ENCODE assay signal across 9 cellular contexts in genomic region chr14:67411375-67411774, GRCh38. TPM values are rescaled to one million over a fixed set of nuclear protein-coding genes. Genes with fewer than 3 reads are reported as not detected.
DNase-seq lines count a peak whose midpoint lies in the region; ATAC-seq, FAIRE-seq and TF ChIP-seq lines count a peak whose summit lies in the region.
"Had no signal": no experiment of that assay in that cellular context is flagged by ENCODE, and none has a peak within 500 bp of the region (broad histone marks: within the 10 kb centered on the region; RNA-seq: fewer than 3 reads in every experiment).

No MANE protein-coding gene starts in this region.

- H3K36me3 ChIP-seq in keratinocyte (ENCODE audit: control insufficient read depth in 2 of 2, extremely low read depth in 1 of 2, insufficient read depth in 2 of 2, low read length in 2 of 2): peaks cover 4 to 6% of the 10 kb centered on the region in 2 experiments
- H3K36me3 ChIP-seq in suprapubic skin: no peaks in the 10 kb centered on the region

- H3K9me3 Mint-ChIP-seq in activated CD4-positive, alpha-beta T cell treated with anti-CD3 and anti-CD28 coated beads for 36 hours (ENCODE audit: low read depth): no peaks in the 10 kb centered on the region

- peak overlapping the region; percentile 96 for H3K27ac ChIP-seq in keratinocyte (ENCODE audit: control insufficient read depth, insufficient read depth, low read length)
- peak overlapping the region; percentile 72 for H3K27ac ChIP-seq in suprapubic skin

- H4K20me1 ChIP-seq in keratinocyte (ENCODE audit: control insufficient read depth, extremely low read depth, insufficient read depth, low read length): peaks cover 9% of the 10 kb centered on the region

- no peaks in the 10 kb centered on the region for H3K27me3 ChIP-seq in keratinocyte (ENCODE audit: control insufficient read depth, extremely low read depth, insufficient read depth, low read length)
- H3K27me3 ChIP-seq in suprapubic skin: peaks cover 11% of the 10 kb centered on the region

- 26% methylated on average over 9 of the region's 9 CpGs for WGBS in suprapubic skin

- CTCF ChIA-PET in activated CD4-positive, alpha-beta T cell treated with anti-CD3 and anti-CD28 coated beads for 36 hours (lab: Charles Lee): interaction anchor here (0.9 to 5.2 kb wide), 3 partner anchors 15 to 293 kb away, joined by 4 to 27 read pairs (median 4); partner anchors contain the start of gene PIGH

- no peaks in the 10 kb centered on the region for H3K27me3 Mint-ChIP-seq in activated CD4-positive, alpha-beta T cell treated with anti-CD3 and anti-CD28 coated beads for 36 hours

- H2AFZ ChIP-seq in keratinocyte (ENCODE audit: control insufficient read depth, low read length): no peak overlapping the region

- no peak overlapping the region for H3K27ac Mint-ChIP-seq in activated CD4-positive, alpha-beta T cell treated with anti-CD3 and anti-CD28 coated beads for 36 hours

- H3K4me1 ChIP-seq in keratinocyte (ENCODE audit: control insufficient read depth, extremely low read depth, insufficient read depth, low read length) (peaks cover 57% of the 10 kb centered on the region), suprapubic skin (peaks cover 49% of the 10 kb centered on the region)

- intact Hi-C loops in activated CD4-positive, alpha-beta T cell treated with anti-CD3 and anti-CD28 coated beads for 36 hours (cut with DNase I, micrococcal nuclease): no loop called here

- no peak for DNase-seq in activated CD4-positive, alpha-beta T cell treated with anti-CD3 and anti-CD28 coated beads for 36 hours
- no peak for DNase-seq in activated CD4-positive, alpha-beta T cell treated with anti-CD3 and anti-CD28 coated beads, Interleukin-2, amount 50 U/mL, for 1 hour
- no peak for DNase-seq in astrocyte of the cerebellum (ENCODE audit: low read depth)
- no peak for DNase-seq in keratinocyte (ENCODE audit: low read depth, low spot score)
- no peak for DNase-seq in suprapubic skin (ENCODE audit: low spot score in 2 of 2)
- DNase-seq in NCI-H1105 treated with DMSO at 0.1 percent for 48 hours (lab: John Stamatoyannopoulos, UW): no peak
- DNase-seq: cortex of kidney had no signal

- peak overlapping the region; percentile 95 for H3K9ac ChIP-seq in keratinocyte (ENCODE audit: control insufficient read depth, extremely low read depth, insufficient read depth, low read length)

- dilution Hi-C loops in keratinocyte (cut with MboI; ENCODE audit: extremely low pct_ligation_motif_present, low sequenced_read_pairs): no loop called here

- no peak for TF ChIP-seq POLR2A in suprapubic skin (IDR thresholded peaks at IDR 0.05)

- in situ Hi-C loops in astrocyte of the cerebellum (cut with HindIII; ENCODE audit: low sequenced_read_pairs): no loop called here

- ATAC-seq in activated CD4-positive, alpha-beta T cell treated with anti-CD3 and anti-CD28 coated beads for 36 hours: no peak
- ATAC-seq in GM21717 (IDR thresholded peaks at IDR 0.05; ENCODE audit: unreplicated experiment): no peak
- ATAC-seq in GM21390 (IDR thresholded peaks at IDR 0.05; ENCODE audit: unreplicated experiment): no peak

- no peak for FAIRE-seq in keratinocyte (lab: Jason Lieb, UNC)

- no peak for TF ChIP-seq EP300 in suprapubic skin (IDR thresholded peaks at IDR 0.05)

- H3K79me2 ChIP-seq in keratinocyte (ENCODE audit: control insufficient read depth, insufficient read depth, low read length): peaks cover 60% of the 10 kb centered on the region

- TF ChIP-seq CTCF in astrocyte of the cerebellum (IDR thresholded peaks at IDR 0.05; ENCODE audit: low read depth, low read length, missing control alignments) (no peak), keratinocyte (optimal IDR thresholded peaks at IDR 0.05 in 1 of 3, IDR thresholded peaks at IDR 0.05 in 1 of 3, conservative IDR thresholded peaks at IDR 0.05 in 1 of 3; ENCODE audit: extremely low read depth in 1 of 3, insufficient read depth in 2 of 3, low read length in 3 of 3) (no peak), suprapubic skin (IDR thresholded peaks at IDR 0.05) (no peak)

- peaks cover 17% of the 10 kb centered on the region for H3K4me1 Mint-ChIP-seq in activated CD4-positive, alpha-beta T cell treated with anti-CD3 and anti-CD28 coated beads for 36 hours

- H3K4me3 ChIP-seq in astrocyte of the cerebellum (ENCODE audit: low read depth, low read length): peak overlapping the region; percentile 42
- H3K4me3 ChIP-seq in keratinocyte (ENCODE audit: control insufficient read depth in 2 of 3, extremely low read depth in 1 of 3, insufficient read depth in 2 of 3, low read depth in 1 of 3, low read length in 3 of 3): peak overlapping the region; percentile 70 to 85 (median 84)
- H3K4me3 ChIP-seq in suprapubic skin: peak overlapping the region; percentile 61

- H3K9me1 ChIP-seq in keratinocyte (ENCODE audit: control insufficient read depth, extremely low read depth, insufficient read depth, low read length): no peaks in the 10 kb centered on the region

- no peaks in the 10 kb centered on the region for H3K36me3 Mint-ChIP-seq in activated CD4-positive, alpha-beta T cell treated with anti-CD3 and anti-CD28 coated beads for 36 hours (ENCODE audit: low read depth)

- H3K4me2 ChIP-seq in keratinocyte (ENCODE audit: control insufficient read depth, extremely low read depth, insufficient read depth, low read depth, low read length): peak overlapping the region; percentile 99

- POLR2A ChIA-PET in activated CD4-positive, alpha-beta T cell treated with anti-CD3 and anti-CD28 coated beads for 36 hours (lab: Charles Lee): interaction anchor here (0.6 kb wide), 1 partner anchor 59 kb away, joined by 3 read pairs; no protein-coding TSS in a partner anchor

- H3K4me3 Mint-ChIP-seq in activated CD4-positive, alpha-beta T cell treated with anti-CD3 and anti-CD28 coated beads for 36 hours: peak overlapping the region; percentile 59

- H3K9me3 ChIP-seq in keratinocyte (ENCODE audit: control insufficient read depth, low read depth, low read length): no peaks in the 10 kb centered on the region
- no peaks in the 10 kb centered on the region for H3K9me3 ChIP-seq in suprapubic skin

RNA-seq across cellular contexts. Expression of gene PLEK2, which starts 0.6 kb away (rescaled TPM):
- total RNA-seq in activated CD4-positive, alpha-beta T cell treated with anti-CD3 and anti-CD28 coated beads for 36 hours: 1 to 10 TPM; 2.9 to 5.1 TPM
- 127 to 253 TPM (median 219 TPM) in 3 replicates for polyA plus RNA-seq in keratinocyte
- polyA plus RNA-seq in keratinocyte (2011; ENCODE audit: low read depth): 18.3 TPM
- 168 and 236 TPM in 2 replicates for polyA plus RNA-seq in keratinocyte (2011; cell fraction: cytosol; rRNA removed)
- 108 TPM in 2 replicates for polyA plus RNA-seq in keratinocyte (2011; cell fraction: nucleus; rRNA removed)
- polyA plus RNA-seq in keratinocyte (2012; ENCODE audit: low replicate concordance): 40.8 and 252 TPM in 2 replicates
- 61.2 to 106 TPM (median 88.5 TPM) in 3 replicates for polyA minus RNA-seq in keratinocyte
- polyA minus RNA-seq in keratinocyte (2011; cell fraction: cytosol; rRNA and poly(A)+ RNA removed): 122 TPM
- polyA minus RNA-seq in keratinocyte (2011; cell fraction: nucleus; rRNA and poly(A)+ RNA removed): 37.7 and 40.0 TPM in 2 replicates
- total RNA-seq in suprapubic skin: 10 to 100 TPM; 18.1 to 39.7 (median 24.7) TPM

RNA-seq across cellular contexts. Expression of gene EIF2S1, which starts 51.2 kb away (rescaled TPM):
- total RNA-seq in activated CD4-positive, alpha-beta T cell treated with anti-CD3 and anti-CD28 coated beads for 36 hours: 100 to 1,000 TPM; 212 to 233 TPM
- polyA plus RNA-seq in keratinocyte: 135 to 294 TPM (median 195 TPM) in 3 replicates
- 460 TPM for polyA plus RNA-seq in keratinocyte (2011; ENCODE audit: low read depth)
- 126 and 142 TPM in 2 replicates for polyA plus RNA-seq in keratinocyte (2011; cell fraction: cytosol; rRNA removed)
- 77.1 and 156 TPM in 2 replicates for polyA plus RNA-seq in keratinocyte (2011; cell fraction: nucleus; rRNA removed)
- polyA plus RNA-seq in keratinocyte (2012; ENCODE audit: low replicate concordance): 184 and 257 TPM in 2 replicates
- polyA minus RNA-seq in keratinocyte: 43.9 to 203 TPM (median 77.0 TPM) in 3 replicates
- 85.0 TPM for polyA minus RNA-seq in keratinocyte (2011; cell fraction: cytosol; rRNA and poly(A)+ RNA removed)
- polyA minus RNA-seq in keratinocyte (2011; cell fraction: nucleus; rRNA and poly(A)+ RNA removed): 52.8 and 113 TPM in 2 replicates
- 10 to 100 TPM; 54.1 to 89.9 (median 60.1) TPM for total RNA-seq in suprapubic skin

RNA-seq across cellular contexts. Expression of gene ATP6V1D, which starts 51.8 kb away (rescaled TPM):
- total RNA-seq in activated CD4-positive, alpha-beta T cell treated with anti-CD3 and anti-CD28 coated beads for 36 hours: 10 to 100 TPM; 23.3 to 26.7 TPM
- polyA plus RNA-seq in keratinocyte: 59.8 to 112 TPM (median 84.9 TPM) in 3 replicates
- 103 TPM for polyA plus RNA-seq in keratinocyte (2011; ENCODE audit: low read depth)
- polyA plus RNA-seq in keratinocyte (2011; cell fraction: cytosol; rRNA removed): 74.5 and 141 TPM in 2 replicates
- polyA plus RNA-seq in keratinocyte (2011; cell fraction: nucleus; rRNA removed): 44.4 and 58.8 TPM in 2 replicates
- 61.7 and 92.8 TPM in 2 replicates for polyA plus RNA-seq in keratinocyte (2012; ENCODE audit: low replicate concordance)
- polyA minus RNA-seq in keratinocyte: 42.9 to 70.4 TPM (median 46.5 TPM) in 3 replicates
- 88.2 TPM for polyA minus RNA-seq in keratinocyte (2011; cell fraction: cytosol; rRNA and poly(A)+ RNA removed)
- 33.0 and 47.0 TPM in 2 replicates for polyA minus RNA-seq in keratinocyte (2011; cell fraction: nucleus; rRNA and poly(A)+ RNA removed)
- total RNA-seq in suprapubic skin: 100 to 1,000 TPM in 1 of 4 donors, 10 to 100 TPM in 3; 61.0 to 100 (median 83.1) TPM
